In the genomic region with DNA sequence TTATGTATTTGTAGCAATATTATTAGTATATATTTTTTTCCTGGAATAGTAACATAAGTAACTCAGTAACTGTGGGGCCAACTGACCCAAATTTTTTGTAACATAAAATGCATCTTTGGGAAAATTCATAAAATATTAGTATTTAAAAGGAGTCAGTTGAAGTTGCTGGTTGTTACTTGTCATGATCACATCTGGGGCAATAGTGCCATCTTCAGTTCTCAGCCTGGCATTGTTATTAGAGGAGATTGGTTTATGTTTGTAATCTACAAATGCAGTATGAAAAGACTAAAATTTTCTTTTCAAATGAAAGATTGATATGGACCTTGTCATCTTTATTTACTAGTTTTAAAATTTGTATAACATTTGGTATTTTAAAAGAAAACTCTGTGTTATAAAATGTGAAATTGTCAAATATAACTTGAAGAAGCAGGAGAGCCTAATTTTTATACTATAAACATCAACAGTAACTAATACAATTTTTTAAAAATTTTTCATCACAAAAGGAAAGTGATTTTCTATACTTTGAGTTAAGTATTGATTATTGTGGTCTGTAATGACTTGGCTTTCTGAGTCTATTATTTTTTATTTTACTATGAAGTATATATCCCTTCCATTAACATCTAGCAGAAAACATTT, we compare ENCODE assay signal across 8 cellular contexts. TPM values are rescaled to one million over a fixed set of nuclear protein-coding genes. Genes with fewer than 3 reads are reported as not detected.
DNase-seq lines count a peak whose midpoint lies in the region; ATAC-seq and TF ChIP-seq lines count a peak whose summit lies in the region.

No MANE protein-coding gene starts in this region.

- no peak overlapping the region for H3K4me2 ChIP-seq in neural cell (ENCODE audit: low read length)

- no peaks in the 10 kb centered on the region for H3F3A ChIP-seq in neural cell (ENCODE audit: insufficient read depth, low read length, poor library complexity, severe bottlenecking)

- TF ChIP-seq EP300 in neural cell (conservative IDR thresholded peaks at IDR 0.05; ENCODE audit: poor library complexity, severe bottlenecking): no peak

- no peak overlapping the region for H3K27ac ChIP-seq in neural cell (ENCODE audit: low read length)

- no peaks in the 10 kb centered on the region for H3K27me3 ChIP-seq in neural cell (ENCODE audit: insufficient read depth, low read depth, low read length)

- no peaks in the 10 kb centered on the region for H3K9me2 ChIP-seq in neural cell (ENCODE audit: insufficient read depth, low read length)

- TF ChIP-seq CTCF in choroid plexus epithelial cell (conservative IDR thresholded peaks at IDR 0.05; ENCODE audit: low read depth, low read length) (peak; percentile 70), neural cell (IDR thresholded peaks at IDR 0.05; ENCODE audit: poor library complexity, severe bottlenecking) (peak; percentile 80)

- no peaks in the 10 kb centered on the region for H4K20me1 ChIP-seq in neural cell (ENCODE audit: insufficient read depth)

- no peak overlapping the region for H3K4me3 ChIP-seq in choroid plexus epithelial cell (ENCODE audit: low read depth, low read length)
- H3K4me3 ChIP-seq in neural cell (ENCODE audit: low read length): no peak overlapping the region

- no peaks in the 10 kb centered on the region for H3K79me2 ChIP-seq in neural cell (replicated peaks; ENCODE audit: insufficient read depth, low read length)

- H3K9ac ChIP-seq in neural cell (ENCODE audit: low read length): no peak overlapping the region

- TF ChIP-seq RAD21 in neural cell (conservative IDR thresholded peaks at IDR 0.05): peak; percentile 84

- no peak overlapping the region for H2AFZ ChIP-seq in neural cell (ENCODE audit: low read depth, low read length)

- no peaks in the 10 kb centered on the region for H3K9me3 ChIP-seq in neural cell (ENCODE audit: low read length)

- ATAC-seq in HG03060 (IDR thresholded peaks at IDR 0.05; ENCODE audit: low read depth, unreplicated experiment): peak; percentile 51
- ATAC-seq in activated CD4-positive, CD25-positive, alpha-beta regulatory T cell treated with anti-CD3 and anti-CD28 coated beads, Interleukin-2, amount 50 U/mL, for 24 hours: no peak

- no peaks in the 10 kb centered on the region for H3K36me3 ChIP-seq in neural cell (ENCODE audit: insufficient read depth, low read length)

- DNase-seq in NOMO-1 (lab: John Stamatoyannopoulos, UW; ENCODE audit: unreplicated experiment in 2 of 2) (peak; percentile 1 to 46), NOMO-1 treated with dmso at 0.1 percent for 144 hours (lab: John Stamatoyannopoulos, UW; ENCODE audit: unreplicated experiment) (no peak), NCI-H460 (ENCODE audit: extremely low read depth, low read depth) (peak; percentile 38), choroid plexus epithelial cell (ENCODE audit: low read depth) (peak; percentile 79)
- DNase-seq in activated CD4-positive, alpha-beta T cell treated with anti-CD3 and anti-CD28 coated beads for 4 hours: no peak

TF ChIP-seq in neural cell, 6 proteins besides CTCF, POLR2A, EP300 and RAD21:
- TF ChIP-seq EZH2 (IDR thresholded peaks at IDR 0.05; ENCODE audit: borderline replicate concordance, insufficient read depth, low read length, poor library complexity, severe bottlenecking): no peak
- TF ChIP-seq SMC3 (conservative IDR thresholded peaks at IDR 0.05; ENCODE audit: poor library complexity): peak; percentile 78

RNA-seq across cellular contexts. Expression of a gene that starts 38.8 kb away (rescaled TPM):
- 6.6 and 8.5 TPM in 2 replicates for total RNA-seq in NCI-H460 (2014; rRNA removed; shearing (Covaris generic))
- polyA plus RNA-seq in NCI-H460 (2014; cell fraction: nucleus; rRNA removed): 6.7 and 11.6 TPM in 2 replicates
- polyA plus RNA-seq in neural cell: 45.5 and 55.9 TPM in 2 replicates
- 28.2 and 35.1 TPM in 2 replicates for polyA minus RNA-seq in neural cell

Comparison
In these comparisons a context has a peak if more than half of its experiments do, and no peak if none do; other contexts are left out.
1. DNase-seq: peak in NOMO-1 (2 of 2), NCI-H460 (single experiment) and choroid plexus epithelial cell (single experiment); none in NOMO-1 treated with dmso at 0.1 percent for 144 hours (single experiment) and activated CD4-positive, alpha-beta T cell treated with anti-CD3 and anti-CD28 coated beads for 4 hours (0 of 2).